ENCODE assay signal across 22 cellular contexts in the genomic region with DNA sequence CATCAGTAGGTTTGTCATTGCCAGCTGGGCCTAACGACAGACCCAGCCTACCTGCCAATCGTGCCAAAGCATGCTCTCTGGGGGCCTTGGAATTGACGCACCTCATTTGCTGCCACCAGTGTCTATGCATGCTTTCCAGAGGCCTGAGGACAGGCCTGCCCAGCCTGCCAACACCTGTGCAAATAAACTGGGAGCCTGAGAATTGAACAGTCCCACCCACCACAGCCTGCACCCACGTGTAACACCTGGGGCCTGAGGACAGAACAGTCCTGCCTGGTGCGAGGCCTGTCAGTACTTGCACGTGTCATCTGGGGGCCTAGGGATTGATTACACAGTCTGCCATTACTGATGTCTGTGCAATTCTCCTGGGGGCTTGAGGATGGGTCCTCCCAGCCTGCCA.
"Had no signal": no experiment of that assay in that cellular context is flagged by ENCODE, and none has a peak within 500 bp of the region (broad histone marks: within the 10 kb centered on the region; RNA-seq: fewer than 3 reads in every experiment).

No MANE protein-coding gene starts in this region.

- H3K4me3 ChIP-seq: body of pancreas, esophagus squamous epithelium, gastroesophageal sphincter, heart left ventricle, right lobe of liver, tibial artery had no signal

- H3K27me3 ChIP-seq: body of pancreas, esophagus squamous epithelium, gastroesophageal sphincter, heart left ventricle, right lobe of liver, tibial artery had no signal

- H3K27ac ChIP-seq: body of pancreas, esophagus squamous epithelium, gastroesophageal sphincter, heart left ventricle, right lobe of liver, tibial artery had no signal

- H3K4me1 ChIP-seq: right lobe of liver had no signal

- DNase-seq: activated CD4-positive, alpha-beta memory T cell treated with anti-CD3 and anti-CD28 coated beads, Interleukin-2, amount 10 ng/mL, durations not matched to agents 7 days and 5 days; activated CD4-positive, alpha-beta T cell treated with anti-CD3 and anti-CD28 coated beads for 48 hours; activated CD8-positive, alpha-beta memory T cell treated with anti-CD3 and anti-CD28 coated beads, Interleukin-2, amount 10 ng/mL, durations not matched to agents 7 days and 5 days; activated gamma-delta T cell; activated T-cell treated with anti-CD3 and anti-CD28 coated beads for 4 hours; anterior cingulate cortex; effector memory CD4-positive, alpha-beta T cell; esophagus squamous epithelium; heart left ventricle; islet precursor cell; left colon; mesenchymal stem cell; nephron progenitor cell; nucleus accumbens; right lobe of liver; small intestine; stimulated activated CD4-positive, alpha-beta T cell treated with anti-CD3 and anti-CD28 coated beads, Interleukin-2, amount 100 ng/mL, for 24 hours; stimulated activated naive CD8-positive, alpha-beta T cell treated with anti-CD3 and anti-CD28 coated beads, Interleukin-15, amount 100 ng/mL, for 72 hours; tibial artery had no signal

- ATAC-seq: activated CD8-positive, alpha-beta memory T cell treated with anti-CD3 and anti-CD28 coated beads, Interleukin-2, amount 10 ng/mL, durations not matched to agents 7 days and 5 days; body of pancreas; gastroesophageal sphincter; left colon; stimulated activated effector memory CD8-positive, alpha-beta T cell treated with anti-CD3 and anti-CD28 coated beads, Interleukin-12 subunit alpha, Interleukin-12 subunit beta, amount 100 ng/mL, for 72 hours had no signal

- H3K9me3 ChIP-seq: body of pancreas, esophagus squamous epithelium, gastroesophageal sphincter, heart left ventricle, right lobe of liver, tibial artery had no signal

- H3K36me3 ChIP-seq: esophagus squamous epithelium, gastroesophageal sphincter, heart left ventricle, right lobe of liver, tibial artery had no signal
